In genomic region chr3:123395235-123395634, GRCh38 we compare ENCODE assay signal across 11 cellular contexts. TPM values are rescaled to one million over a fixed set of nuclear protein-coding genes. Genes with fewer than 3 reads are reported as not detected.
"Had no signal": no experiment of that assay in that cellular context is flagged by ENCODE, and none has a peak within 500 bp of the region (broad histone marks: within the 10 kb centered on the region; RNA-seq: fewer than 3 reads in every experiment).

No MANE protein-coding gene starts in this region.

- ATAC-seq: activated T-helper 17 cell treated with anti-CD3 and anti-CD28 coated beads, Interleukin-2, amount 50 U/mL, for 72 hours; left lobe of liver; natural killer cell treated with Interleukin-12 subunit alpha and Interleukin-12 subunit beta and Interleukin-15 and Interleukin-18, amount 100 ng/mL, for 72 hours; stimulated activated memory B cell treated with anti-CD40 and anti-IgM and Interleukin-4, amounts not matched to agents 10 μg/mL and 1 μg/mL and 100 μg/mL, for 72 hours; WTC11 had no signal

- H3K27me3 ChIP-seq: ovary, uterus had no signal

- DNase-seq: activated CD4-positive, alpha-beta T cell treated with anti-CD3 and anti-CD28 coated beads, Interleukin-2, amount 10 ng/mL, durations not matched to agents 24 days and 14 days; activated naive CD4-positive, alpha-beta T cell treated with anti-CD3 and anti-CD28 coated beads for 36 hours; dermis blood vessel endothelial cell; stimulated activated CD4-positive, alpha-beta T cell treated with anti-CD3 and anti-CD28 coated beads, Interleukin-1b, Interleukin-23, amount 100 ng/mL, for 48 hours; uterus had no signal

- H3K9me3 ChIP-seq: ovary, uterus had no signal

- H3K4me3 ChIP-seq: ovary, uterus had no signal

- H3K36me3 ChIP-seq: ovary, uterus had no signal

RNA-seq across cellular contexts. Expression of gene ADCY5, which starts 53.7 kb away (rescaled TPM):
- total RNA-seq: activated CD4-positive, alpha-beta T cell treated with anti-CD3 and anti-CD28 coated beads, Interleukin-2, amount 10 ng/mL, durations not matched to agents 24 days and 14 days; activated T-helper 17 cell treated with anti-CD3 and anti-CD28 coated beads, Interleukin-2, amount 50 U/mL, for 72 hours; natural killer cell treated with Interleukin-12 subunit alpha and Interleukin-12 subunit beta and Interleukin-15 and Interleukin-18, amount 100 ng/mL, for 72 hours had no signal
